Comparison of ENCODE assay signal across 26 cellular contexts in genomic region chr12:113452458-113452857, GRCh38. TPM values are rescaled to one million over a fixed set of nuclear protein-coding genes. Genes with fewer than 3 reads are reported as not detected.
DNase-seq lines count a peak whose midpoint lies in the region; ATAC-seq, FAIRE-seq and TF ChIP-seq lines count a peak whose summit lies in the region.
"Had no signal": no experiment of that assay in that cellular context is flagged by ENCODE, and none has a peak within 500 bp of the region (broad histone marks: within the 10 kb centered on the region; RNA-seq: fewer than 3 reads in every experiment).

No MANE protein-coding gene starts in this region.

- H2AK5ac ChIP-seq in H1 (ENCODE audit: low read depth, low read length), result no peak overlapping the region

- POLR2A ChIA-PET in HepG2 (lab: Yijun Ruan, JAX), result no interaction called here
- POLR2A ChIA-PET in H1 (lab: Charles Lee; ENCODE audit: partially characterized antibody), result no interaction called here

- H4K91ac ChIP-seq in H1 (replicated peaks; ENCODE audit: insufficient read length, low read length), result peak overlapping the region; percentile 15

- ATAC-seq in HepG2 (no peak), right lobe of liver (no peak), GM21423 (IDR thresholded peaks at IDR 0.05; ENCODE audit: unreplicated experiment) (no peak)
- ATAC-seq: HCT116 had no signal

- H4K5ac ChIP-seq in H1 (ENCODE audit: insufficient read length, low read depth, low read length), result no peak overlapping the region

- no peak overlapping the region for H2BK15ac ChIP-seq in H1 (ENCODE audit: low read length)

- H4K20me1 ChIP-seq in HepG2 (ENCODE audit: insufficient read depth, low read length) (0 out of 2 replicates have a peak, but pooled peaks cover 2% of the 10 kb centered on the region), H1 (replicated peaks in 1 of 2; ENCODE audit: control insufficient read depth in 1 of 2, insufficient read depth in 2 of 2, low read length in 2 of 2) (no peaks in the 10 kb centered on the region)
- H4K20me1 ChIP-seq: BLaER1 treated with 17β-estradiol and CSF1 and Interleukin-3, amounts not matched to agents 10 nM and 100 nM had no signal

- TF ChIP-seq EP300 in HepG2 (IDR thresholded peaks at IDR 0.05; ENCODE audit: low read depth in 2 of 2, low read length in 2 of 2) (no peak), HepG2 (CRISPR knock-in tag; IDR thresholded peaks at IDR 0.05; ENCODE audit: borderline replicate concordance) (no peak), H1 (IDR thresholded peaks at IDR 0.05; ENCODE audit: borderline replicate concordance in 1 of 2, low read depth in 2 of 2, low read length in 2 of 2) (no peak)

- FAIRE-seq in HepG2 (lab: Jason Lieb, UNC) (no peak), H1 (lab: Jason Lieb, UNC) (no peak)
- FAIRE-seq: A204.1, D721Med, GM12891, GM18507 had no signal

- H2BK120ac ChIP-seq in H1 (replicated peaks; ENCODE audit: low read depth, low read length), result no peak overlapping the region

- no TSS peak for BruUV-seq in HepG2 (replicated peaks; lab: Mats Ljungman, UMichigan)

- no peaks in the 10 kb centered on the region for H3K4me1 ChIP-seq in HepG2 (ENCODE audit: insufficient read depth, low read length)
- no peaks in the 10 kb centered on the region for H3K4me1 ChIP-seq in right lobe of liver
- peaks cover 0 to 3% (median 1%) of the 10 kb centered on the region in 4 experiments; a peak in 3 of 7 replicates for H3K4me1 ChIP-seq in H1 (replicated peaks in 1 of 4; ENCODE audit: control insufficient read depth in 3 of 4, insufficient read depth in 4 of 4, low read length in 3 of 4)
- H3K4me1 ChIP-seq: BE2C had no signal

- H3K4me3 ChIP-seq in HepG2 (replicated peaks in 1 of 3; ENCODE audit: insufficient read depth in 1 of 3, low read depth in 2 of 3, low read length in 3 of 3), result no peak overlapping the region
- H3K4me3 ChIP-seq in right lobe of liver, result no peak overlapping the region
- no peak overlapping the region for H3K4me3 ChIP-seq in H1 (ENCODE audit: extremely low read depth in 1 of 4, insufficient read depth in 2 of 4, low read depth in 3 of 4, low read length in 4 of 4)
- H3K4me3 ChIP-seq: BLaER1 treated with 17β-estradiol and CSF1 and Interleukin-3, amounts not matched to agents 10 nM and 100 nM; GM23248 had no signal

- no peak overlapping the region for H4K8ac ChIP-seq in H1 (ENCODE audit: extremely low read depth, insufficient read depth, low read length)

- no peak for TF ChIP-seq CTCF in HepG2 (CRISPR knock-in tag; IDR thresholded peaks at IDR 0.05)
- TF ChIP-seq CTCF in right lobe of liver (IDR thresholded peaks at IDR 0.05), result no peak
- TF ChIP-seq CTCF in H1 (IDR thresholded peaks at IDR 0.05; ENCODE audit: control extremely low read depth in 1 of 3, insufficient read depth in 1 of 3, low read depth in 1 of 3, low read length in 3 of 3), result no peak

- in situ Hi-C loops in HepG2 (cut with HindIII; ENCODE audit: extremely low pct_ligation_motif_present, low pct_unique_long_range_greater_than_20kb), result no loop called here

- H3K79me2 ChIP-seq in HepG2 (ENCODE audit: insufficient read depth, low read length), result no peaks in the 10 kb centered on the region
- no peaks in the 10 kb centered on the region for H3K79me2 ChIP-seq in H1 (ENCODE audit: control insufficient read depth in 1 of 2, insufficient read depth in 2 of 2, low read length in 2 of 2)

- no peak for DNase-seq in HepG2 (ENCODE audit: low spot score)
- DNase-seq in right lobe of liver, result no peak
- DNase-seq in H1 (ENCODE audit: low read depth in 1 of 2, low spot score in 2 of 2), result no peak
- no peak for DNase-seq in islet precursor cell
- DNase-seq: ACHN; AML-193; BE2C; CD4-positive, alpha-beta T cell; CD8-positive, alpha-beta memory T cell; DMS 273 treated with DMSO at 0.1 percent for 48 hours; DMS79; EL; GDM1; GM23248; H9; HFFc6 had no signal

- TF ChIP-seq POLR2A in HepG2 (IDR thresholded peaks at IDR 0.05; ENCODE audit: insufficient read depth in 1 of 2, low read depth in 2 of 2, low read length in 2 of 2), result no peak
- TF ChIP-seq POLR2A in right lobe of liver (IDR thresholded peaks at IDR 0.05), result no peak
- no peak for TF ChIP-seq POLR2A in H1 (IDR thresholded peaks at IDR 0.05; ENCODE audit: control extremely low read depth in 1 of 2, low read depth in 2 of 2, low read length in 2 of 2)

- no peak overlapping the region for H3K23ac ChIP-seq in H1 (ENCODE audit: insufficient read length)

- H3K27ac ChIP-seq in HepG2 (ENCODE audit: extremely low read length, insufficient read depth, low read length) (no peak overlapping the region), right lobe of liver (no peak overlapping the region), H1 (ENCODE audit: low read depth, low read length) (no peak overlapping the region)
- H3K27ac ChIP-seq: 22Rv1; BLaER1 treated with 17β-estradiol and CSF1 and Interleukin-3, amounts not matched to agents 10 nM and 100 nM; GM23248 had no signal

- H3K79me1 ChIP-seq in H1 (ENCODE audit: low read depth, low read length), result no peaks in the 10 kb centered on the region

- H3K56ac ChIP-seq in H1 (replicated peaks; ENCODE audit: insufficient read length, low read depth, low read length), result no peak overlapping the region

- no peak overlapping the region for H2AFZ ChIP-seq in HepG2 (ENCODE audit: low read length)
- no peak overlapping the region for H2AFZ ChIP-seq in H1 (ENCODE audit: low read length)
- H2AFZ ChIP-seq: GM23248 had no signal

- no peak overlapping the region for H3K14ac ChIP-seq in H1 (ENCODE audit: insufficient read length)

- no peak for TF ChIP-seq RAD21 in HepG2 (CRISPR knock-in tag; IDR thresholded peaks at IDR 0.05)
- no peak for TF ChIP-seq RAD21 in H1 (IDR thresholded peaks at IDR 0.05 in 1 of 2, conservative IDR thresholded peaks at IDR 0.05 in 1 of 2; ENCODE audit: low read depth in 2 of 2, low read length in 2 of 2)

- 13% methylated on average over 1 of the region's 2 CpGs for WGBS in HepG2 (ENCODE audit: low lambda C conversion rate)
- 75% methylated on average over 2 of the region's 2 CpGs for WGBS in right lobe of liver (ENCODE audit: insufficient coverage, low coverage, low lambda C conversion rate, missing lambda C conversion rate)
- 76% methylated on average over 2 of the region's 2 CpGs; no CpG with 5 or more reads in 1 of the 2 experiments for WGBS in H1 (ENCODE audit: extremely low coverage in 1 of 2, insufficient coverage in 1 of 2, insufficient read length in 1 of 2, insufficient replicate concordance in 2 of 2, low coverage in 1 of 2, low lambda C conversion rate in 2 of 2, missing lambda C conversion rate in 1 of 2), 2 experiments

- H3K27me3 ChIP-seq in HepG2 (ENCODE audit: control insufficient read depth in 1 of 2, insufficient read depth in 2 of 2, low read length in 2 of 2) (0 out of 5 replicates have a peak, but pooled peaks cover 0 to 6% of the 10 kb centered on the region in 2 experiments), right lobe of liver (no peaks in the 10 kb centered on the region), H1 (replicated peaks in 1 of 4; ENCODE audit: control insufficient read depth in 3 of 4, extremely low read depth in 1 of 4, insufficient read depth in 3 of 4, low read length in 3 of 4) (no peaks in the 10 kb centered on the region)
- H3K27me3 ChIP-seq: BLaER1 treated with 17β-estradiol and CSF1 and Interleukin-3, amounts not matched to agents 10 nM and 100 nM had no signal

- no peak overlapping the region for H2BK12ac ChIP-seq in H1 (ENCODE audit: low read depth, low read length)

- H3K4me2 ChIP-seq in HepG2 (ENCODE audit: low read depth, low read length) (no peak overlapping the region), H1 (ENCODE audit: insufficient read depth in 1 of 2, low read depth in 2 of 2, low read length in 2 of 2) (no peak overlapping the region)
- H3K4me2 ChIP-seq: BLaER1 treated with 17β-estradiol and CSF1 and Interleukin-3, amounts not matched to agents 10 nM and 100 nM had no signal

- H3K9ac ChIP-seq in HepG2 (ENCODE audit: insufficient read depth, low read depth, low read length) (no peak overlapping the region), H1 (replicated peaks in 1 of 4; ENCODE audit: extremely low read depth in 1 of 4, low read depth in 3 of 4, low read length in 3 of 4) (no peak overlapping the region)
- H3K9ac ChIP-seq: BLaER1 treated with 17β-estradiol and CSF1 and Interleukin-3, amounts not matched to agents 10 nM and 100 nM; GM23248 had no signal

- CTCF ChIA-PET in HepG2 (lab: Yijun Ruan, JAX; ENCODE audit: low intra/inter-chr PET ratio, low total read pairs), result no interaction called here
- CTCF ChIA-PET in H1 (lab: Charles Lee; ENCODE audit: partially characterized antibody), result interaction anchor here (1.6 to 2.9 kb wide), 3 partner anchors 9 to 27 kb away, joined by 4 to 24 read pairs (median 8); no protein-coding TSS in a partner anchor

- no peak overlapping the region for H2BK5ac ChIP-seq in H1 (ENCODE audit: low read depth, low read length)

- H3K23me2 ChIP-seq in H1 (ENCODE audit: low read depth, low read length), result no peaks in the 10 kb centered on the region

- intact Hi-C loops in HepG2 (cut with micrococcal nuclease; ENCODE audit: unreplicated experiment) (no loop called here), right lobe of liver (cut with DNase I) (no loop called here)

- H3K18ac ChIP-seq in H1 (ENCODE audit: extremely low read depth, low read length), result no peak overlapping the region

- no peak overlapping the region for H3K4ac ChIP-seq in H1 (replicated peaks; ENCODE audit: insufficient read length, low read depth, low read length)

- no peaks in the 10 kb centered on the region for H3K36me3 ChIP-seq in HepG2 (replicated peaks in 1 of 2; ENCODE audit: control insufficient read depth in 1 of 2, insufficient read depth in 2 of 2, low read length in 2 of 2)
- H3K36me3 ChIP-seq in right lobe of liver, result no peaks in the 10 kb centered on the region
- no peaks in the 10 kb centered on the region for H3K36me3 ChIP-seq in H1 (ENCODE audit: control insufficient read depth in 2 of 4, insufficient read depth in 4 of 4, low read length in 3 of 4)
- H3K36me3 ChIP-seq: BE2C; BLaER1 treated with 17β-estradiol and CSF1 and Interleukin-3, amounts not matched to agents 10 nM and 100 nM had no signal

- H2BK20ac ChIP-seq in H1 (ENCODE audit: low read length), result no peak overlapping the region; the same call in 1 of the 2 replicates

- H3K9me3 ChIP-seq in HepG2 (ENCODE audit: low read length), result no peaks in the 10 kb centered on the region
- no peaks in the 10 kb centered on the region for H3K9me3 ChIP-seq in right lobe of liver
- no peaks in the 10 kb centered on the region for H3K9me3 ChIP-seq in H1 (ENCODE audit: insufficient read depth in 2 of 2, low read depth in 1 of 2, low read length in 1 of 2)
- H3K9me3 ChIP-seq: BE2C had no signal

RNA-seq across cellular contexts. Expression of gene LHX5, which starts 19.2 kb away (rescaled TPM):
- total RNA-seq in HepG2 (2016; rRNA removed; fragmentation: Illumina TruSeq; extraction: Trizol), result not detected in 2 replicates
- total RNA-seq in HepG2 (2016; cell fraction: cytosol; rRNA removed; fragmentation: Illumina TruSeq; extraction: Trizol; ENCODE audit: low read depth), result not detected in 2 replicates
- not detected in 2 replicates for total RNA-seq in HepG2 (2016; cell fraction: insoluble cytoplasmic fraction; rRNA removed; fragmentation: Illumina TruSeq; extraction: Trizol)
- total RNA-seq in HepG2 (2016; cell fraction: membrane; rRNA removed; fragmentation: Illumina TruSeq; extraction: Trizol), result not detected in 2 replicates
- not detected in 2 replicates for total RNA-seq in HepG2 (2016; cell fraction: nucleus; rRNA removed; fragmentation: Illumina TruSeq; extraction: Trizol)
- 0.01 TPM in 1 of 2 replicates, not detected in the other for polyA plus RNA-seq in HepG2 (2011; rRNA removed)
- 0.04 and 0.07 TPM in 2 replicates for polyA plus RNA-seq in HepG2 (2011; cell fraction: cytosol; rRNA removed)
- not detected in 2 replicates for polyA plus RNA-seq in HepG2 (2011; cell fraction: nucleus; rRNA removed)
- polyA plus RNA-seq in HepG2 (2012), result not detected in 2 replicates
- polyA plus RNA-seq in HepG2 (2016; cell fraction: cytosol; fragmentation: Illumina TruSeq; extraction: Trizol; ENCODE audit: low read depth), result not detected in 2 replicates
- not detected in 2 replicates for polyA plus RNA-seq in HepG2 (2016; cell fraction: insoluble cytoplasmic fraction; fragmentation: Illumina TruSeq; extraction: Trizol; ENCODE audit: low read depth)
- polyA plus RNA-seq in HepG2 (2016; cell fraction: membrane; fragmentation: Illumina TruSeq; extraction: Trizol; ENCODE audit: low read depth), result not detected in 2 replicates
- not detected in 2 replicates for polyA plus RNA-seq in HepG2 (2016; cell fraction: nucleus; fragmentation: Illumina TruSeq; extraction: Trizol; ENCODE audit: insufficient read depth, low read depth)
- not detected in 2 replicates for polyA minus RNA-seq in HepG2 (2011; rRNA and poly(A)+ RNA removed; ENCODE audit: low replicate concordance)
- polyA minus RNA-seq in HepG2 (2011; cell fraction: cytosol; rRNA and poly(A)+ RNA removed), result not detected in 2 replicates
- not detected in 2 replicates for polyA minus RNA-seq in HepG2 (2011; cell fraction: nucleus; rRNA and poly(A)+ RNA removed)
- not detected for total RNA-seq in right lobe of liver
- total RNA-seq in H1 (2021; fragmentation: NEBNext Ultra II Directional; extraction: Animal tissue kit (Norgen Biotek cat#: 25700)), result 0.47 and 0.63 TPM in 2 replicates
- 1.1 and 4.6 TPM in 2 replicates for polyA plus RNA-seq in H1 (2011; rRNA removed)
- 3.4 TPM for polyA plus RNA-seq in H1 (2011; cell fraction: cytosol; rRNA removed)
- polyA plus RNA-seq in H1 (2011; cell fraction: nucleus; rRNA removed), result 4.2 TPM
- polyA plus RNA-seq in H1 (2012, experiment 1 of 2), result 0.68 to 1.3 TPM (median 1.1 TPM) in 4 replicates
- 0.93 TPM for polyA plus RNA-seq in H1 (2012, experiment 2 of 2)
- 0.08 TPM for polyA plus RNA-seq in H1 (2013, experiment 1 of 2)
- polyA plus RNA-seq in H1 (2013, experiment 2 of 2), result 0.04 TPM
- polyA minus RNA-seq in H1 (2011; rRNA and poly(A)+ RNA removed), result 0.32 and 2.3 TPM in 2 replicates
- polyA minus RNA-seq in H1 (2011; cell fraction: cytosol; rRNA and poly(A)+ RNA removed), result 2.1 TPM
- 1.6 TPM for polyA minus RNA-seq in H1 (2011; cell fraction: nucleus; rRNA and poly(A)+ RNA removed)
- total RNA-seq: CD4-positive, alpha-beta T cell; CD8-positive, alpha-beta memory T cell; GM23248; H4; HFFc6 had no signal
- polyA plus RNA-seq: CD14-positive monocyte; CD8-positive, alpha-beta memory T cell; GM23248 had no signal

RNA-seq across cellular contexts. Expression of gene SDSL, which starts 30.3 kb away (rescaled TPM):
- total RNA-seq in HepG2 (2016; rRNA removed; fragmentation: Illumina TruSeq; extraction: Trizol), result 1.2 and 1.3 TPM in 2 replicates
- 0.79 and 1.7 TPM in 2 replicates for total RNA-seq in HepG2 (2016; cell fraction: cytosol; rRNA removed; fragmentation: Illumina TruSeq; extraction: Trizol; ENCODE audit: low read depth)
- 1.2 and 1.7 TPM in 2 replicates for total RNA-seq in HepG2 (2016; cell fraction: insoluble cytoplasmic fraction; rRNA removed; fragmentation: Illumina TruSeq; extraction: Trizol)
- total RNA-seq in HepG2 (2016; cell fraction: membrane; rRNA removed; fragmentation: Illumina TruSeq; extraction: Trizol), result 1.1 and 2.0 TPM in 2 replicates
- total RNA-seq in HepG2 (2016; cell fraction: nucleus; rRNA removed; fragmentation: Illumina TruSeq; extraction: Trizol), result 1.4 and 2.0 TPM in 2 replicates
- 1.7 and 2.9 TPM in 2 replicates for polyA plus RNA-seq in HepG2 (2011; rRNA removed)
- polyA plus RNA-seq in HepG2 (2011; cell fraction: cytosol; rRNA removed), result 1.9 and 3.2 TPM in 2 replicates
- 1.6 and 2.0 TPM in 2 replicates for polyA plus RNA-seq in HepG2 (2011; cell fraction: nucleus; rRNA removed)
- polyA plus RNA-seq in HepG2 (2012), result 0.92 and 1.3 TPM in 2 replicates
- 1.1 and 1.5 TPM in 2 replicates for polyA plus RNA-seq in HepG2 (2016; cell fraction: cytosol; fragmentation: Illumina TruSeq; extraction: Trizol; ENCODE audit: low read depth)
- 2.4 and 3.5 TPM in 2 replicates for polyA plus RNA-seq in HepG2 (2016; cell fraction: insoluble cytoplasmic fraction; fragmentation: Illumina TruSeq; extraction: Trizol; ENCODE audit: low read depth)
- polyA plus RNA-seq in HepG2 (2016; cell fraction: membrane; fragmentation: Illumina TruSeq; extraction: Trizol; ENCODE audit: low read depth), result 0.64 and 0.90 TPM in 2 replicates
- 1.9 and 2.9 TPM in 2 replicates for polyA plus RNA-seq in HepG2 (2016; cell fraction: nucleus; fragmentation: Illumina TruSeq; extraction: Trizol; ENCODE audit: insufficient read depth, low read depth)
- 1.1 and 6.5 TPM in 2 replicates for polyA minus RNA-seq in HepG2 (2011; rRNA and poly(A)+ RNA removed; ENCODE audit: low replicate concordance)
- 0.99 and 1.4 TPM in 2 replicates for polyA minus RNA-seq in HepG2 (2011; cell fraction: cytosol; rRNA and poly(A)+ RNA removed)
- 1.5 TPM in 2 replicates for polyA minus RNA-seq in HepG2 (2011; cell fraction: nucleus; rRNA and poly(A)+ RNA removed)
- 10 to 100 TPM; 25.5 to 85.7 (median 32.3) TPM for total RNA-seq in right lobe of liver
- 0.69 TPM in 1 of 2 replicates, not detected in the other for total RNA-seq in H1 (2021; fragmentation: NEBNext Ultra II Directional; extraction: Animal tissue kit (Norgen Biotek cat#: 25700))
- 1.3 and 1.7 TPM in 2 replicates for polyA plus RNA-seq in H1 (2011; rRNA removed)
- 1.5 TPM for polyA plus RNA-seq in H1 (2011; cell fraction: cytosol; rRNA removed)
- polyA plus RNA-seq in H1 (2011; cell fraction: nucleus; rRNA removed), result 1.5 TPM
- polyA plus RNA-seq in H1 (2012, experiment 1 of 2), result 0.42 to 0.74 TPM (median 0.53 TPM) in 3 of 4 replicates, not detected in the other
- polyA plus RNA-seq in H1 (2012, experiment 2 of 2), result 0.42 TPM
- 0.28 TPM for polyA plus RNA-seq in H1 (2013, experiment 1 of 2)
- polyA plus RNA-seq in H1 (2013, experiment 2 of 2), result 0.15 TPM
- polyA minus RNA-seq in H1 (2011; rRNA and poly(A)+ RNA removed), result 0.27 TPM in 1 of 2 replicates, not detected in the other
- polyA minus RNA-seq in H1 (2011; cell fraction: cytosol; rRNA and poly(A)+ RNA removed), result not detected
- not detected for polyA minus RNA-seq in H1 (2011; cell fraction: nucleus; rRNA and poly(A)+ RNA removed)
- polyA plus RNA-seq: CD8-positive, alpha-beta memory T cell had no signal

RNA-seq across cellular contexts. Expression of gene SDS, which starts 48.8 kb away (rescaled TPM):
- not detected in 2 replicates for total RNA-seq in HepG2 (2016; rRNA removed; fragmentation: Illumina TruSeq; extraction: Trizol)
- total RNA-seq in HepG2 (2016; cell fraction: cytosol; rRNA removed; fragmentation: Illumina TruSeq; extraction: Trizol; ENCODE audit: low read depth), result not detected in 2 replicates
- not detected in 2 replicates for total RNA-seq in HepG2 (2016; cell fraction: insoluble cytoplasmic fraction; rRNA removed; fragmentation: Illumina TruSeq; extraction: Trizol)
- total RNA-seq in HepG2 (2016; cell fraction: membrane; rRNA removed; fragmentation: Illumina TruSeq; extraction: Trizol), result not detected in 2 replicates
- total RNA-seq in HepG2 (2016; cell fraction: nucleus; rRNA removed; fragmentation: Illumina TruSeq; extraction: Trizol), result not detected in 2 replicates
- polyA plus RNA-seq in HepG2 (2011; rRNA removed), result not detected in 2 replicates
- not detected in 2 replicates for polyA plus RNA-seq in HepG2 (2011; cell fraction: cytosol; rRNA removed)
- polyA plus RNA-seq in HepG2 (2011; cell fraction: nucleus; rRNA removed), result not detected in 2 replicates
- polyA plus RNA-seq in HepG2 (2012), result not detected in 2 replicates
- not detected in 2 replicates for polyA plus RNA-seq in HepG2 (2016; cell fraction: cytosol; fragmentation: Illumina TruSeq; extraction: Trizol; ENCODE audit: low read depth)
- polyA plus RNA-seq in HepG2 (2016; cell fraction: insoluble cytoplasmic fraction; fragmentation: Illumina TruSeq; extraction: Trizol; ENCODE audit: low read depth), result not detected in 2 replicates
- polyA plus RNA-seq in HepG2 (2016; cell fraction: membrane; fragmentation: Illumina TruSeq; extraction: Trizol; ENCODE audit: low read depth), result not detected in 2 replicates
- polyA plus RNA-seq in HepG2 (2016; cell fraction: nucleus; fragmentation: Illumina TruSeq; extraction: Trizol; ENCODE audit: insufficient read depth, low read depth), result not detected in 2 replicates
- not detected in 2 replicates for polyA minus RNA-seq in HepG2 (2011; rRNA and poly(A)+ RNA removed; ENCODE audit: low replicate concordance)
- not detected in 2 replicates for polyA minus RNA-seq in HepG2 (2011; cell fraction: cytosol; rRNA and poly(A)+ RNA removed)
- polyA minus RNA-seq in HepG2 (2011; cell fraction: nucleus; rRNA and poly(A)+ RNA removed), result not detected in 2 replicates
- 100 to 1,000 TPM; 208 to 722 (median 309) TPM for total RNA-seq in right lobe of liver
- not detected in 2 replicates for total RNA-seq in H1 (2021; fragmentation: NEBNext Ultra II Directional; extraction: Animal tissue kit (Norgen Biotek cat#: 25700))
- 0.21 and 0.38 TPM in 2 replicates for polyA plus RNA-seq in H1 (2011; rRNA removed)
- polyA plus RNA-seq in H1 (2011; cell fraction: cytosol; rRNA removed), result 0.45 TPM
- polyA plus RNA-seq in H1 (2011; cell fraction: nucleus; rRNA removed), result 0.31 TPM
- 0.13 to 0.24 TPM in 2 of 4 replicates, not detected in the others for polyA plus RNA-seq in H1 (2012, experiment 1 of 2)
- not detected for polyA plus RNA-seq in H1 (2012, experiment 2 of 2)
- polyA plus RNA-seq in H1 (2013, experiment 1 of 2), result not detected
- 0.06 TPM for polyA plus RNA-seq in H1 (2013, experiment 2 of 2)
- polyA minus RNA-seq in H1 (2011; rRNA and poly(A)+ RNA removed), result not detected in 2 replicates
- polyA minus RNA-seq in H1 (2011; cell fraction: cytosol; rRNA and poly(A)+ RNA removed), result not detected
- polyA minus RNA-seq in H1 (2011; cell fraction: nucleus; rRNA and poly(A)+ RNA removed), result not detected
- total RNA-seq: CD4-positive, alpha-beta T cell; GM23248; H4; H9; HFFc6 had no signal
- polyA plus RNA-seq: CD8-positive, alpha-beta memory T cell; GM23248 had no signal

Comparison
In these comparisons a context has a peak if more than half of its experiments do, and no peak if none do; other contexts are left out.
1. RNA of gene SDSL, which starts 30.3 kb away (total RNA-seq): 25.5 to 85.7 TPM in right lobe of liver; 0.79 to 2.0 TPM in HepG2 and 0.69 TPM in H1; every median in the first group is over 4 times any median in the second.
2. RNA of gene SDS, which starts 48.8 kb away (total RNA-seq): 208 to 722 TPM in right lobe of liver; not detected in HepG2 and not detected in H1; every median in the first group is over 100 times any median in the second.
3. Of the 41 proteins assayed by ChIP-seq in both HepG2 and H1: peak only in HepG2: none; only in H1: KDM1A; in both: none; in neither: 39; mixed calls (peak in some experiments, not most) for 1.